Comparison of ENCODE assay signal across 8 cellular contexts in the genomic region with DNA sequence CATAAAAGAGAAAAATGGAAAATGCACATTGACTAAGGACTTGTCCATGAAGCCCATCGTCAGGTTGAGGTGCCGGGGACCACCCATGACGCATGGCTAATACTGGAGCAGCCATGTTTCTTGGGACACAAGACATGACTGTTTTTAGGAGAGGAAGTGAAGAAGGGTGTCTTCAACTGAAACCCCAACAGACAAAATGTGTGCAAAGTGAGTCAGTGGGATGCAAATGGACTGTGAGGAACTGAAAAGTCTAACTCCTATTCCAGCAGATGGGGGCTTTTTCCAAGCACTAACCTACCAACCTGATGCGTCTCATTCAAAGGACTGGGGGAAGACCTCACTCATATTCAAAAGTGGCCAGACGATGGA.
DNase-seq lines count a peak whose midpoint lies in the region; ATAC-seq, FAIRE-seq and TF ChIP-seq lines count a peak whose summit lies in the region.

No MANE protein-coding gene starts in this region.

- no peak for TF ChIP-seq EP300 in upper lobe of left lung (IDR thresholded peaks at IDR 0.05)

- no peaks in the 10 kb centered on the region for H3K9me1 ChIP-seq in endothelial cell of umbilical vein (replicated peaks; ENCODE audit: control insufficient read depth, extremely low read depth, insufficient read depth, low read length)

- H3K9me3 ChIP-seq in endothelial cell of umbilical vein (replicated peaks; ENCODE audit: control insufficient read depth, insufficient read depth, low read length), result no peaks in the 10 kb centered on the region
- H3K9me3 ChIP-seq in upper lobe of left lung, result peaks cover 0 to 5% (median 0%) of the 10 kb centered on the region in 4 donors
- no peaks in the 10 kb centered on the region for H3K9me3 ChIP-seq in prostate gland

- H3K4me1 ChIP-seq in endothelial cell of umbilical vein (ENCODE audit: control insufficient read depth, extremely low read depth, insufficient read depth, low read length) (peaks cover 25% of the 10 kb centered on the region), upper lobe of left lung (peaks cover 0 to 6% (median 5%) of the 10 kb centered on the region in 4 donors), prostate gland (replicated peaks) (no peaks in the 10 kb centered on the region)

- no peaks in the 10 kb centered on the region for H3K79me2 ChIP-seq in endothelial cell of umbilical vein (ENCODE audit: control insufficient read depth, insufficient read depth, low read length)

- in situ Hi-C loops in GM13976 (cut with MboI; ENCODE audit: low sequenced_read_pairs, unreplicated experiment), result no loop called here

- peak; percentile 50 for DNase-seq in GM13976 (ENCODE audit: low spot score)
- peak; percentile 63 for DNase-seq in GM20000 (ENCODE audit: low spot score)
- no peak for DNase-seq in endothelial cell of umbilical vein (ENCODE audit: low read depth, low spot score)
- DNase-seq in RPMI8226, result no peak
- no peak for DNase-seq in posterior vena cava (ENCODE audit: low spot score)
- DNase-seq in upper lobe of left lung, result no peak
- DNase-seq in prostate gland (ENCODE audit: low spot score), result no peak

- dilution Hi-C loops in endothelial cell of umbilical vein (cut with MboI; ENCODE audit: extremely low pct_ligation_motif_present, low sequenced_read_pairs), result no loop called here

- TF ChIP-seq POLR2A in endothelial cell of umbilical vein (IDR thresholded peaks at IDR 0.05; ENCODE audit: low read depth, low read length) (no peak), upper lobe of left lung (IDR thresholded peaks at IDR 0.05) (no peak), prostate gland (IDR thresholded peaks at IDR 0.05) (no peak)

- POLR2A ChIA-PET in endothelial cell of umbilical vein (lab: Charles Lee), result interaction anchor here (0.9 to 1.1 kb wide), 3 partner anchors 13 to 64 kb away, joined by 3 to 5 read pairs (median 3); no protein-coding TSS in a partner anchor

- BruUV-seq in endothelial cell of umbilical vein (replicated peaks; lab: Mats Ljungman, UMichigan), result no TSS peak

- no peak for TF ChIP-seq CTCF in GM13976 (IDR thresholded peaks at IDR 0.05; ENCODE audit: borderline replicate concordance, control extremely low read depth, extremely low read depth, insufficient read depth, missing control alignments)
- TF ChIP-seq CTCF in GM20000 (IDR thresholded peaks at IDR 0.05; ENCODE audit: extremely low read depth, missing control alignments), result no peak
- no peak for TF ChIP-seq CTCF in endothelial cell of umbilical vein (IDR thresholded peaks at IDR 0.05; ENCODE audit: extremely low read depth in 1 of 2, insufficient read depth in 1 of 2, low read depth in 1 of 2, low read length in 2 of 2)
- no peak for TF ChIP-seq CTCF in upper lobe of left lung (IDR thresholded peaks at IDR 0.05)
- no peak for TF ChIP-seq CTCF in prostate gland (IDR thresholded peaks at IDR 0.05)

- H3K4me3 ChIP-seq in endothelial cell of umbilical vein (replicated peaks in 1 of 3; ENCODE audit: insufficient read depth in 1 of 3, low read depth in 1 of 3, low read length in 3 of 3) (no peak overlapping the region), upper lobe of left lung (no peak overlapping the region), prostate gland (no peak overlapping the region)

- peak; percentile 50 for ATAC-seq in HG03457 (IDR thresholded peaks at IDR 0.05; ENCODE audit: unreplicated experiment)
- ATAC-seq in upper lobe of left lung (ENCODE audit: low FRiP score in 2 of 2), result no peak

- no peaks in the 10 kb centered on the region for H3K27me3 ChIP-seq in endothelial cell of umbilical vein (ENCODE audit: control insufficient read depth in 2 of 2, insufficient read depth in 2 of 2, low read length in 2 of 2)
- H3K27me3 ChIP-seq in upper lobe of left lung, result no peaks in the 10 kb centered on the region
- H3K27me3 ChIP-seq in prostate gland (replicated peaks; ENCODE audit: insufficient read depth), result no peaks in the 10 kb centered on the region

- CTCF ChIA-PET in endothelial cell of umbilical vein (lab: Charles Lee), result interaction anchor here (0.7 to 2.0 kb wide), 6 partner anchors 13 to 357 kb away, joined by 3 to 6 read pairs (median 3); no protein-coding TSS in a partner anchor

- H4K20me1 ChIP-seq in endothelial cell of umbilical vein (replicated peaks; ENCODE audit: control insufficient read depth, extremely low read depth, insufficient read depth, low read length), result no peaks in the 10 kb centered on the region

- intact Hi-C loops in endothelial cell of umbilical vein (cut with micrococcal nuclease) (no loop called here), posterior vena cava (cut with DNase I) (no loop called here), prostate gland (cut with DNase I) (no loop called here)

- peak overlapping the region; percentile 93 for H3K27ac ChIP-seq in endothelial cell of umbilical vein (ENCODE audit: insufficient read depth, low read depth, low read length)
- H3K27ac ChIP-seq in upper lobe of left lung, result peak overlapping the region in 1 of 4 donors; percentile 11
- H3K27ac ChIP-seq in prostate gland, result no peak overlapping the region

- no peak overlapping the region for H3K9ac ChIP-seq in endothelial cell of umbilical vein (replicated peaks; ENCODE audit: extremely low read depth, insufficient read depth, low read length)

- H3K36me3 ChIP-seq in endothelial cell of umbilical vein (ENCODE audit: control insufficient read depth in 2 of 2, extremely low read depth in 1 of 2, insufficient read depth in 2 of 2, low read length in 2 of 2), result no peaks in the 10 kb centered on the region
- no peaks in the 10 kb centered on the region for H3K36me3 ChIP-seq in upper lobe of left lung
- no peaks in the 10 kb centered on the region for H3K36me3 ChIP-seq in prostate gland

- WGBS in upper lobe of left lung, 2 donors, result 84 to 95% methylated on average over 5 of the region's 5 CpGs
- 91% methylated on average over 5 of the region's 5 CpGs for WGBS in prostate gland

- peak overlapping the region; percentile 81 for H2AFZ ChIP-seq in endothelial cell of umbilical vein (ENCODE audit: low read depth, low read length)

- H3K4me2 ChIP-seq in endothelial cell of umbilical vein (ENCODE audit: insufficient read depth, low read length), result peak overlapping the region; percentile 69

- peak; percentile 66 for FAIRE-seq in endothelial cell of umbilical vein (lab: Jason Lieb, UNC)

TF ChIP-seq in endothelial cell of umbilical vein, 7 proteins besides CTCF, POLR2A, EP300 and RAD21:
- TF ChIP-seq, protein P1, sequence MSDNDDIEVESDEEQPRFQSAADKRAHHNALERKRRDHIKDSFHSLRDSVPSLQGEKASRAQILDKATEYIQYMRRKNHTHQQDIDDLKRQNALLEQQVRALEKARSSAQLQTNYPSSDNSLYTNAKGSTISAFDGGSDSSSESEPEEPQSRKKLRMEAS (IDR thresholded peaks at IDR 0.05; ENCODE audit: insufficient read depth, insufficient read length), result no peak
- TF ChIP-seq EZH2 (IDR thresholded peaks at IDR 0.05; ENCODE audit: borderline replicate concordance, low read depth, low read length, severe bottlenecking) (no peak), JUN (IDR thresholded peaks at IDR 0.05; ENCODE audit: borderline replicate concordance, insufficient read depth, insufficient read length, low read depth) (no peak), GATA2 (IDR thresholded peaks at IDR 0.05; ENCODE audit: insufficient read depth, insufficient read length, low read depth, low read length) (no peak), MYC (IDR thresholded peaks at IDR 0.05; ENCODE audit: low read depth, low read length) (no peak), POLR2AphosphoS5 (IDR thresholded peaks at IDR 0.05; ENCODE audit: insufficient read depth, low read depth, low read length) (no peak), FOS (IDR thresholded peaks at IDR 0.05; ENCODE audit: borderline replicate concordance, insufficient read depth, low read length) (no peak)

Comparison
In these comparisons a context has a peak if more than half of its experiments do, and no peak if none do; other contexts are left out.
1. DNase-seq: peak in GM13976 (single experiment) and GM20000 (single experiment); none in endothelial cell of umbilical vein (single experiment), RPMI8226 (single experiment), posterior vena cava (single experiment), upper lobe of left lung (0 of 2) and prostate gland (single experiment).